ENCODE assay signal across 9 cellular contexts in the genomic region with DNA sequence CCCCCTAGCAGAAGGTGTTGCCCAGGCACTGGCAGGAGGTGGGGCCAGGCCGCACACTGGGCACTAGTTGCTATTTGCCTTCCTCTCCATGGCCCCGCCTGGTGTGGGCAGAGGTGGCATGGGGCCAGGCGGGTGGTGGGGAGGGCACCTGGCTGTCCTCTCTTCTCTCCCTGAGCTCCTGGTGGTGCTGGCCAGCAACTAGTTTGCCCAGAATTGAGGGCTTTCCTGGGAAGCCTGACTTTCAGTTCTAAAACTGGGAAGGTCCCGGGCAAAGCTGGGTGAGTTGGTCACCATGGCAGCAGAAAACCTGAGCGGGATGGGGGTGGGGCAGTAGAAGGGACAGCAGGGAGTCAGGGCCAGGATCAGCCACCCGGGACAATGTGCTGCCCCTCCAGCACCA. TPM values are rescaled to one million over a fixed set of nuclear protein-coding genes. Genes with fewer than 3 reads are reported as not detected.
A peak's percentile ranks its signal among the peaks of the same experiment; 100 is the strongest.
DNase-seq lines count a peak whose midpoint lies in the region; ATAC-seq and TF ChIP-seq lines count a peak whose summit lies in the region.
"Had no signal": no experiment of that assay in that cellular context is flagged by ENCODE, and none has a peak within 500 bp of the region (broad histone marks: within the 10 kb centered on the region; RNA-seq: fewer than 3 reads in every experiment).

No MANE protein-coding gene starts in this region.

- no peak overlapping the region for H3K4me3 ChIP-seq in prostate gland
- H3K4me3 ChIP-seq: SK-N-MC had no signal

- no peaks in the 10 kb centered on the region for H3K9me3 ChIP-seq in prostate gland

- H3K4me1 ChIP-seq in prostate gland (replicated peaks): peaks cover 7% of the 10 kb centered on the region

- DNase-seq in DMS53 treated with DMSO at 0.1 percent for 48 hours (lab: John Stamatoyannopoulos, UW; ENCODE audit: unreplicated experiment) (peak; percentile 11), NCI-H510A (lab: John Stamatoyannopoulos, UW) (peak; percentile 77), Right ventricle myocardium inferior (ENCODE audit: missing footprints) (peak; percentile 81), prostate gland (ENCODE audit: low spot score) (peak; percentile 92), occipital lobe (lab: John Stamatoyannopoulos, UW) (no peak)
- DNase-seq in activated naive CD8-positive, alpha-beta T cell treated with anti-CD3 and anti-CD28 coated beads, Interleukin-2, amount 50 U/mL, for 24 hours: no peak

- peak overlapping the region; percentile 85 to 92 for H3K27ac ChIP-seq in prostate gland
- H3K27ac ChIP-seq: SK-N-MC had no signal

- H3K4me3 Mint-ChIP-seq in activated T-helper 17 cell treated with anti-CD3 and anti-CD28 coated beads, Interleukin-2, amount 50 U/mL, for 72 hours: no peak overlapping the region
- H3K4me3 Mint-ChIP-seq in activated naive CD8-positive, alpha-beta T cell treated with anti-CD3 and anti-CD28 coated beads, Interleukin-2, amount 50 U/mL, for 24 hours: no peak overlapping the region

- ATAC-seq in Right ventricle myocardium inferior: peak; percentile 51
- no peak for ATAC-seq in activated T-helper 17 cell treated with anti-CD3 and anti-CD28 coated beads, Interleukin-2, amount 50 U/mL, for 72 hours (replicated peaks)
- no peak for ATAC-seq in GM21526 (IDR thresholded peaks at IDR 0.05; ENCODE audit: low FRiP score, unreplicated experiment)
- no peak for ATAC-seq in activated naive CD8-positive, alpha-beta T cell treated with anti-CD3 and anti-CD28 coated beads, Interleukin-2, amount 50 U/mL, for 24 hours

- no peaks in the 10 kb centered on the region for H3K36me3 Mint-ChIP-seq in activated T-helper 17 cell treated with anti-CD3 and anti-CD28 coated beads, Interleukin-2, amount 50 U/mL, for 72 hours (ENCODE audit: low read depth)
- H3K36me3 Mint-ChIP-seq in activated naive CD8-positive, alpha-beta T cell treated with anti-CD3 and anti-CD28 coated beads, Interleukin-2, amount 50 U/mL, for 24 hours (ENCODE audit: low read depth): no peaks in the 10 kb centered on the region

- peaks cover 10% of the 10 kb centered on the region for H3K4me1 Mint-ChIP-seq in activated T-helper 17 cell treated with anti-CD3 and anti-CD28 coated beads, Interleukin-2, amount 50 U/mL, for 72 hours
- H3K4me1 Mint-ChIP-seq in activated naive CD8-positive, alpha-beta T cell treated with anti-CD3 and anti-CD28 coated beads, Interleukin-2, amount 50 U/mL, for 24 hours: peaks cover 21% of the 10 kb centered on the region

- no peak overlapping the region for H3K27ac Mint-ChIP-seq in activated T-helper 17 cell treated with anti-CD3 and anti-CD28 coated beads, Interleukin-2, amount 50 U/mL, for 72 hours
- H3K27ac Mint-ChIP-seq in activated naive CD8-positive, alpha-beta T cell treated with anti-CD3 and anti-CD28 coated beads, Interleukin-2, amount 50 U/mL, for 24 hours: no peak overlapping the region

- H3K36me3 ChIP-seq in prostate gland: no peaks in the 10 kb centered on the region

- TF ChIP-seq CTCF in prostate gland (IDR thresholded peaks at IDR 0.05): peak in 2 of 4 experiments; percentile 14 to 25

- H3K9me3 Mint-ChIP-seq in activated T-helper 17 cell treated with anti-CD3 and anti-CD28 coated beads, Interleukin-2, amount 50 U/mL, for 72 hours: no peaks in the 10 kb centered on the region
- H3K9me3 Mint-ChIP-seq in activated naive CD8-positive, alpha-beta T cell treated with anti-CD3 and anti-CD28 coated beads, Interleukin-2, amount 50 U/mL, for 24 hours: no peaks in the 10 kb centered on the region

- no peaks in the 10 kb centered on the region for H3K27me3 ChIP-seq in prostate gland (replicated peaks; ENCODE audit: insufficient read depth)

- TF ChIP-seq POLR2A in prostate gland (IDR thresholded peaks at IDR 0.05): no peak

- intact Hi-C loops in Right ventricle myocardium inferior (cut with DNase I): no loop called here
- intact Hi-C loops in prostate gland (cut with DNase I): no loop called here

- WGBS in prostate gland: 22% methylated on average over 6 of the region's 6 CpGs

- H3K27me3 Mint-ChIP-seq in activated T-helper 17 cell treated with anti-CD3 and anti-CD28 coated beads, Interleukin-2, amount 50 U/mL, for 72 hours: no peaks in the 10 kb centered on the region
- no peaks in the 10 kb centered on the region for H3K27me3 Mint-ChIP-seq in activated naive CD8-positive, alpha-beta T cell treated with anti-CD3 and anti-CD28 coated beads, Interleukin-2, amount 50 U/mL, for 24 hours

RNA-seq across cellular contexts. Expression of a gene that starts 48.2 kb away (rescaled TPM):
- total RNA-seq in Right ventricle myocardium inferior (89.6 TPM), prostate gland (100 to 1,000 TPM in 1 of 2 donors, 10 to 100 TPM in 1; 29.9 to 104 TPM), occipital lobe (11.2 TPM)
- total RNA-seq in activated T-helper 17 cell treated with anti-CD3 and anti-CD28 coated beads, Interleukin-2, amount 50 U/mL, for 72 hours: 10 to 100 TPM; 63.0 to 64.3 TPM

Comparison
In these comparisons a context has a peak if more than half of its experiments do, and no peak if none do; other contexts are left out.
1. DNase-seq: peak in DMS53 treated with DMSO at 0.1 percent for 48 hours (single experiment), NCI-H510A (single experiment), Right ventricle myocardium inferior (single experiment) and prostate gland (single experiment); none in occipital lobe (single experiment) and activated naive CD8-positive, alpha-beta T cell treated with anti-CD3 and anti-CD28 coated beads, Interleukin-2, amount 50 U/mL, for 24 hours (single experiment).